ENCODE assay signal across 24 cellular contexts in the genomic region with DNA sequence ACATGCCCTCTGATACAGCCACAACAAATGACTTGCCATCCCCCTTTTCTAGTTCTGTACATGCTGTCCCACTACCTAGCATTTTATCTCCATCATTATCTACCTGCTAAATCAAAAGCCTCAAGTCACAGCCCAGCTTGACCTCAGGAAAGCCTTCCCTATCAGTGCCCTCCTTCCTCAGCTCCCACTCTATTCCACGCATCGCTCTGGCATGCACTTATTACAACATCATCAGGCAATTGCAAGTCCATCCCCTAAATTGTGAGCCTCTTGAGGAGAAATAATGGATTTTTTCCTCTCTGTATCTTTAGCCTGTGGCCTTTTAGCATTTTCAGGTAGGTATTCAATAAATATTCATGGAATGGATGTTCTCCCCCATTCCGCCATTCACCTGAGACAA. TPM values are rescaled to one million over a fixed set of nuclear protein-coding genes. Genes with fewer than 3 reads are reported as not detected.
A peak's percentile ranks its signal among the peaks of the same experiment; 100 is the strongest.
DNase-seq lines count a peak whose midpoint lies in the region; ATAC-seq and TF ChIP-seq lines count a peak whose summit lies in the region.
"Had no signal": no experiment of that assay in that cellular context is flagged by ENCODE, and none has a peak within 500 bp of the region (broad histone marks: within the 10 kb centered on the region; RNA-seq: fewer than 3 reads in every experiment).

No MANE protein-coding gene starts in this region.

- intact Hi-C loops in gastrocnemius medialis (cut with DNase I; ENCODE audit: low total_unique reads) = no loop called here

- no peaks in the 10 kb centered on the region for H3K9me3 ChIP-seq in gastrocnemius medialis
- H3K9me3 ChIP-seq: MG63, SK-N-SH had no signal

- no peaks in the 10 kb centered on the region for H3K27me3 ChIP-seq in gastrocnemius medialis
- H3K27me3 ChIP-seq: MG63 had no signal

- no peak for TF ChIP-seq CTCF in fibroblast of mammary gland (conservative IDR thresholded peaks at IDR 0.05; ENCODE audit: control insufficient read depth, insufficient read depth, low read depth, low read length)
- TF ChIP-seq CTCF in gastrocnemius medialis (IDR thresholded peaks at IDR 0.05 in 4 of 5, conservative IDR thresholded peaks at IDR 0.05 in 1 of 5) = no peak

- H3K4me3 ChIP-seq in fibroblast of mammary gland (ENCODE audit: control insufficient read depth, low read depth, low read length) (no peak overlapping the region), gastrocnemius medialis (no peak overlapping the region)
- H3K4me3 ChIP-seq: K562, MG63 had no signal

- H3K27ac ChIP-seq in gastrocnemius medialis = no peak overlapping the region
- H3K27ac ChIP-seq: C4-2B, RWPE1 had no signal

- no peaks in the 10 kb centered on the region for H3K4me1 ChIP-seq in gastrocnemius medialis

- ATAC-seq in gastrocnemius medialis (no peak), HG02798 (IDR thresholded peaks at IDR 0.05; ENCODE audit: poor library complexity, unreplicated experiment) (no peak)
- ATAC-seq: K562 had no signal

- in situ Hi-C loops in gastrocnemius medialis (cut with MboI; ENCODE audit: low sequenced_read_pairs in 4 of 4) = no loop called here

- DNase-seq in ELR (ENCODE audit: low read depth) (peak; percentile 36), amniotic epithelial cell (ENCODE audit: low read depth) (peak; percentile 76), fibroblast of mammary gland (ENCODE audit: low read depth) (peak; percentile 44), gastrocnemius medialis (no peak), SW480 (ENCODE audit: low spot score) (no peak)
- no peak for DNase-seq in activated CD8-positive, alpha-beta memory T cell treated with anti-CD3 and anti-CD28 coated beads for 24 hours
- DNase-seq: GF-D8, MG63, NCI-H1048, NCI-H1417 treated with DMSO at 0.1 percent for 48 hours, NCI-H187 treated with DMSO at 0.1 percent for 48 hours, NCI-H2227 treated with DMSO at 0.1 percent for 48 hours, NCI-H510A treated with DMSO at 0.1 percent for 48 hours, NCI-H748 treated with DMSO at 0.1 percent for 48 hours, SHP77 treated with DMSO at 0.1 percent for 48 hours, SK-N-SH had no signal

- H3K36me3 ChIP-seq in gastrocnemius medialis = no peaks in the 10 kb centered on the region
- H3K36me3 ChIP-seq: MG63 had no signal

- no peak for TF ChIP-seq POLR2A in gastrocnemius medialis (IDR thresholded peaks at IDR 0.05)

RNA-seq across cellular contexts. Expression of a gene that starts 5.7 kb away (rescaled TPM):
- total RNA-seq in gastrocnemius medialis = not detected
- total RNA-seq: A673, Daoy, H4, K562, LHCN-M2 had no signal

RNA-seq across cellular contexts. Expression of a gene that starts 46.5 kb away (rescaled TPM):
- under 1 TPM in 3 of 4 donors, not detected in 1; 0.13 to 0.90 (median 0.16) TPM for total RNA-seq in gastrocnemius medialis
- total RNA-seq: A673, Daoy, K562 had no signal

Comparison
In these comparisons a context has a peak if more than half of its experiments do, and no peak if none do; other contexts are left out.
1. DNase-seq: peak in ELR (single experiment), amniotic epithelial cell (single experiment) and fibroblast of mammary gland (single experiment); none in gastrocnemius medialis (0 of 2), SW480 (single experiment) and activated CD8-positive, alpha-beta memory T cell treated with anti-CD3 and anti-CD28 coated beads for 24 hours (single experiment).